Comparison of ENCODE assay signal across 28 cellular contexts in the genomic region with DNA sequence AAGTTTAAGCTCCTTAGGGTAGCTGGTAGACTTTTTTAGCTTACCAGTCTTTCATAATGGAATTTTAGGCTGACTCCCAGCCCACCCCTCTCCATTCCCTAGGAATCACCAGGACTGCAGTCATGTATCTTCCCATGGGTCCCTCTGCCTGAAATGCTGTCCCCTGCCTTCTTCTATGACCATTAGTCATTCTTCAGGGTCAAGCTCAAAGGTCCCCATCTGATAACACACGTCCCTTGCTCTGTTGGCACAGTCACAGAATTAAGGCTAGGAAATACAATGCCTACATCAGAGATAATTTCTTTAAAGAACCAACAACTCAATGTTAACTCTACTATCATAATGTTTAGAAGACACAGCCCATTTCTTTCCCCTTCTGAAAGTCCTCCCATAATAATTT.
DNase-seq lines count a peak whose midpoint lies in the region; ATAC-seq, FAIRE-seq and TF ChIP-seq lines count a peak whose summit lies in the region.
"Had no signal": no experiment of that assay in that cellular context is flagged by ENCODE, and none has a peak within 500 bp of the region (broad histone marks: within the 10 kb centered on the region; RNA-seq: fewer than 3 reads in every experiment).

No MANE protein-coding gene starts in this region.

- no peaks in the 10 kb centered on the region for H4K20me1 ChIP-seq in K562 (replicated peaks; ENCODE audit: control insufficient read depth, insufficient read depth, low read length)

- H3K9me3 ChIP-seq in K562 (replicated peaks; ENCODE audit: control insufficient read depth, insufficient read depth, low read depth, low read length) (no peaks in the 10 kb centered on the region), esophagus muscularis mucosa (no peaks in the 10 kb centered on the region), mucosa of descending colon (no peaks in the 10 kb centered on the region), thoracic aorta (no peaks in the 10 kb centered on the region), endodermal cell (ENCODE audit: control insufficient read depth, low read length) (no peaks in the 10 kb centered on the region)
- H3K9me3 ChIP-seq: stomach had no signal

- H3K27ac ChIP-seq in K562 (ENCODE audit: extremely low read depth, low read depth, low read length) (no peak overlapping the region), esophagus muscularis mucosa (replicated peaks in 1 of 4) (peak overlapping the region; percentile 22 to 49 (median 36)), thoracic aorta (peak overlapping the region; percentile 73 to 83), endodermal cell (ENCODE audit: low read depth, low read length) (no peak overlapping the region)
- H3K27ac ChIP-seq: brain microvascular endothelial cell, SJCRH30 had no signal

- no peaks in the 10 kb centered on the region for H3K79me2 ChIP-seq in K562 (ENCODE audit: control insufficient read depth, insufficient read depth, low read length)

- ATAC-seq in K562 (no peak), mucosa of descending colon (peak; percentile 15), thoracic aorta (ENCODE audit: insufficient number of reproducible peaks, low FRiP score, low read depth) (no peak)
- ATAC-seq: activated T-cell treated with anti-CD3 and anti-CD28 coated beads, Interleukin-2, amount 50 U/mL, for 4 hours; natural killer cell; Panc1; T-cell had no signal

- H3K9me1 ChIP-seq in K562 (ENCODE audit: control insufficient read depth, insufficient read depth, low read length), result no peaks in the 10 kb centered on the region

- POLR2A ChIA-PET in K562 (lab: Yijun Ruan, JAX), result interaction anchor here (0.6 to 1.6 kb wide), 5 partner anchors 9 to 92 kb away, joined by 3 to 5 read pairs (median 3); no protein-coding TSS in a partner anchor
- POLR2A ChIA-PET in activated CD4-positive, alpha-beta memory T cell treated with anti-CD3 and anti-CD28 coated beads for 36 hours (lab: Charles Lee), result no interaction called here

- H3K4me1 Mint-ChIP-seq in activated CD4-positive, alpha-beta memory T cell treated with anti-CD3 and anti-CD28 coated beads for 36 hours (ENCODE audit: low read depth), result no peaks in the 10 kb centered on the region
- peaks cover 20% of the 10 kb centered on the region for H3K4me1 Mint-ChIP-seq in endodermal cell
- H3K4me1 Mint-ChIP-seq: natural killer cell, T-cell had no signal

- peaks cover 0 to 7% of the 10 kb centered on the region in 2 experiments; a peak in 3 of 5 replicates for H3K4me1 ChIP-seq in K562 (replicated peaks in 1 of 2; ENCODE audit: control insufficient read depth in 2 of 2, insufficient read depth in 2 of 2, low read length in 2 of 2)
- peaks cover 0 to 13% (median 9%) of the 10 kb centered on the region in 4 donors for H3K4me1 ChIP-seq in esophagus muscularis mucosa
- H3K4me1 ChIP-seq in mucosa of descending colon (ENCODE audit: low read depth), result no peaks in the 10 kb centered on the region
- H3K4me1 ChIP-seq in thoracic aorta (ENCODE audit: control insufficient read depth in 1 of 2, low read depth in 2 of 2), result peaks cover 20 to 97% of the 10 kb centered on the region in 2 donors
- no peaks in the 10 kb centered on the region for H3K4me1 ChIP-seq in endodermal cell (ENCODE audit: control insufficient read depth, insufficient read depth, low read length)
- H3K4me1 ChIP-seq: SJCRH30, stomach had no signal

- TF ChIP-seq EP300 in K562 (IDR thresholded peaks at IDR 0.05; ENCODE audit: low read length) (no peak), esophagus muscularis mucosa (IDR thresholded peaks at IDR 0.05) (no peak)

- no peak for TF ChIP-seq POLR2A in K562 (conservative IDR thresholded peaks at IDR 0.05)
- no peak for TF ChIP-seq POLR2A in esophagus muscularis mucosa (IDR thresholded peaks at IDR 0.05; ENCODE audit: low read depth)

- 0% methylated on average over 1 of the region's 1 CpG for WGBS in K562 (ENCODE audit: insufficient coverage, low coverage, missing lambda C conversion rate)
- WGBS in esophagus muscularis mucosa, result 65% methylated on average over 1 of the region's 1 CpG
- 88% methylated on average over 1 of the region's 1 CpG; no CpG with 5 or more reads in 1 of the 2 experiments for WGBS in endodermal cell (ENCODE audit: insufficient coverage in 1 of 2, insufficient read length in 1 of 2), 2 experiments

- in situ Hi-C loops in K562 (cut with MboI), result no loop called here

- no peak for TF ChIP-seq RAD21 in K562 (CRISPR knock-in tag; conservative IDR thresholded peaks at IDR 0.05 in 1 of 2, IDR thresholded peaks at IDR 0.05 in 1 of 2)

- no peak overlapping the region for H3K4me3 ChIP-seq in K562
- H3K4me3 ChIP-seq in esophagus muscularis mucosa, result peak overlapping the region in 1 of 4 donors; percentile 8
- H3K4me3 ChIP-seq in mucosa of descending colon, result no peak overlapping the region
- peak overlapping the region; percentile 68 for H3K4me3 ChIP-seq in thoracic aorta
- no peak overlapping the region for H3K4me3 ChIP-seq in endodermal cell (ENCODE audit: low read length)
- H3K4me3 ChIP-seq: SJCRH30, stomach had no signal

- H3K9ac ChIP-seq in K562 (ENCODE audit: insufficient read depth in 1 of 2, low read depth in 2 of 2, low read length in 2 of 2) (no peak overlapping the region), endodermal cell (ENCODE audit: extremely low read depth, low read length, poor library complexity, severe bottlenecking) (no peak overlapping the region)

- no TSS peak for BruUV-seq in K562 (replicated peaks; lab: Mats Ljungman, UMichigan)

- H3K27me3 ChIP-seq in K562 (ENCODE audit: control insufficient read depth in 2 of 2, insufficient read depth in 2 of 2, low read length in 2 of 2) (no peaks in the 10 kb centered on the region), esophagus muscularis mucosa (no peaks in the 10 kb centered on the region), thoracic aorta (replicated peaks; ENCODE audit: insufficient read depth) (no peaks in the 10 kb centered on the region), endodermal cell (ENCODE audit: control insufficient read depth, insufficient read depth, low read length, poor library complexity, severe bottlenecking) (no peaks in the 10 kb centered on the region)
- H3K27me3 ChIP-seq: brain microvascular endothelial cell, stomach had no signal

- FAIRE-seq in K562 (lab: Jason Lieb, UNC), result no peak
- FAIRE-seq: endometrium, H54, urothelium cell line had no signal

- CTCF ChIA-PET in K562 (lab: Yijun Ruan, JAX; ENCODE audit: low intra/inter-chr PET ratio), result no interaction called here
- CTCF ChIA-PET in activated CD4-positive, alpha-beta memory T cell treated with anti-CD3 and anti-CD28 coated beads for 36 hours (lab: Charles Lee), result no interaction called here

- no peaks in the 10 kb centered on the region for H3K36me3 Mint-ChIP-seq in activated CD4-positive, alpha-beta memory T cell treated with anti-CD3 and anti-CD28 coated beads for 36 hours
- H3K36me3 Mint-ChIP-seq in endodermal cell (ENCODE audit: low read depth), result peaks cover 4% of the 10 kb centered on the region
- H3K36me3 Mint-ChIP-seq: natural killer cell, T-cell had no signal

- intact Hi-C loops in K562 (cut with micrococcal nuclease), result no loop called here
- intact Hi-C loops in esophagus muscularis mucosa (cut with DNase I), result no loop called here
- intact Hi-C loops in mucosa of descending colon (cut with DNase I, micrococcal nuclease), result no loop called here
- intact Hi-C loops in activated CD4-positive, alpha-beta memory T cell treated with anti-CD3 and anti-CD28 coated beads for 36 hours (cut with micrococcal nuclease), result no loop called here

- H3K36me3 ChIP-seq in K562 (ENCODE audit: control insufficient read depth, insufficient read depth, low read length), result no peaks in the 10 kb centered on the region
- H3K36me3 ChIP-seq in esophagus muscularis mucosa, result no peaks in the 10 kb centered on the region
- no peaks in the 10 kb centered on the region for H3K36me3 ChIP-seq in mucosa of descending colon (ENCODE audit: low read depth)
- H3K36me3 ChIP-seq in thoracic aorta, result no peaks in the 10 kb centered on the region
- H3K36me3 ChIP-seq in endodermal cell (ENCODE audit: control insufficient read depth, insufficient read depth, low read length), result peaks cover 5% of the 10 kb centered on the region
- H3K36me3 ChIP-seq: brain microvascular endothelial cell, SJCRH30, stomach had no signal

- H3K27me3 Mint-ChIP-seq in activated CD4-positive, alpha-beta memory T cell treated with anti-CD3 and anti-CD28 coated beads for 36 hours, result peaks cover 20% of the 10 kb centered on the region
- no peaks in the 10 kb centered on the region for H3K27me3 Mint-ChIP-seq in endodermal cell (ENCODE audit: insufficient read depth)

- H3K4me3 Mint-ChIP-seq in activated CD4-positive, alpha-beta memory T cell treated with anti-CD3 and anti-CD28 coated beads for 36 hours, result no peak overlapping the region
- H3K4me3 Mint-ChIP-seq in endodermal cell, result no peak overlapping the region
- H3K4me3 Mint-ChIP-seq: activated T-cell treated with anti-CD3 and anti-CD28 coated beads, Interleukin-2, amount 50 U/mL, for 4 hours; natural killer cell; T-cell had no signal

- DNase-seq in K562 (ENCODE audit: extremely low read depth in 1 of 4, low spot score in 3 of 4) (peak in 1 of 4 experiments; percentile 16), esophagus muscularis mucosa (ENCODE audit: extremely low spot score) (no peak), mucosa of descending colon (no peak), thoracic aorta (ENCODE audit: low spot score) (no peak), hippocampal formation (lab: John Stamatoyannopoulos, UW) (no peak), endodermal cell (no peak), SW480 (ENCODE audit: low spot score) (no peak)
- no peak for DNase-seq in activated CD4-positive, alpha-beta memory T cell treated with anti-CD3 and anti-CD28 coated beads for 36 hours
- DNase-seq: activated CD4-positive, CD25-positive, alpha-beta regulatory T cell treated with anti-CD3 and anti-CD28 coated beads, Interleukin-2, amount 50 U/mL, for 72 hours; activated T-cell treated with anti-CD3 and anti-CD28 coated beads, Interleukin-2, amount 50 U/mL, for 4 hours; brain microvascular endothelial cell; C1 segment of cervical spinal cord; cortex of kidney; DND-41; glutamatergic neuron; Kasumi-1; midbrain; natural killer cell; NCI-H2171 treated with DMSO at 0.1 percent for 48 hours; NCI-H524; SJCRH30; stimulated activated CD4-positive, alpha-beta T cell treated with anti-CD3 and anti-CD28 coated beads, Interleukin-15, amount 100 ng/mL, for 24 hours; stomach; T-cell had no signal

- H3K4me2 ChIP-seq in K562 (ENCODE audit: insufficient read depth, low read length), result no peak overlapping the region

- no peaks in the 10 kb centered on the region for H3K9me3 Mint-ChIP-seq in activated CD4-positive, alpha-beta memory T cell treated with anti-CD3 and anti-CD28 coated beads for 36 hours
- peaks cover 3% of the 10 kb centered on the region for H3K9me3 Mint-ChIP-seq in endodermal cell
- H3K9me3 Mint-ChIP-seq: activated T-cell treated with anti-CD3 and anti-CD28 coated beads, Interleukin-2, amount 50 U/mL, for 4 hours; natural killer cell; T-cell had no signal

- H2AFZ ChIP-seq in K562 (ENCODE audit: low read depth, low read length), result no peak overlapping the region

- TF ChIP-seq CTCF in K562 (IDR thresholded peaks at IDR 0.05 in 2 of 3, conservative IDR thresholded peaks at IDR 0.05 in 1 of 3; ENCODE audit: insufficient read depth in 2 of 3, low read depth in 1 of 3, low read length in 3 of 3) (no peak), esophagus muscularis mucosa (IDR thresholded peaks at IDR 0.05) (no peak), mucosa of descending colon (IDR thresholded peaks at IDR 0.05) (no peak), thoracic aorta (IDR thresholded peaks at IDR 0.05) (no peak), endodermal cell (conservative IDR thresholded peaks at IDR 0.05) (no peak)

- H3K27ac Mint-ChIP-seq in activated CD4-positive, alpha-beta memory T cell treated with anti-CD3 and anti-CD28 coated beads for 36 hours, result no peak overlapping the region
- no peak overlapping the region for H3K27ac Mint-ChIP-seq in endodermal cell
- H3K27ac Mint-ChIP-seq: natural killer cell, T-cell had no signal

Comparison
In these comparisons a context has a peak if more than half of its experiments do, and no peak if none do; other contexts are left out.
1. H3K27ac ChIP-seq: peak in esophagus muscularis mucosa (4 of 4) and thoracic aorta (2 of 2); none in K562 (single experiment) and endodermal cell (single experiment).